25 cellular contexts compared by ENCODE assay signal in genomic region chr7:21766218-21766617, GRCh38.
"Had no signal": no experiment of that assay in that cellular context is flagged by ENCODE, and none has a peak within 500 bp of the region (broad histone marks: within the 10 kb centered on the region; RNA-seq: fewer than 3 reads in every experiment).

No MANE protein-coding gene starts in this region.

- ATAC-seq: natural killer cell; right lobe of liver; stimulated activated memory B cell treated with anti-CD40 and anti-IgM and Interleukin-4, amounts not matched to agents 10 μg/mL and 1 μg/mL and 100 μg/mL, for 72 hours; stimulated activated naive CD8-positive, alpha-beta T cell treated with anti-CD3 and anti-CD28 coated beads, Interleukin-15, amount 100 ng/mL, for 72 hours had no signal

- H3K4me2 ChIP-seq: hepatocyte, smooth muscle cell had no signal

- H3K27ac Mint-ChIP-seq: natural killer cell; nephron progenitor cell; stimulated activated memory B cell treated with anti-CD40 and anti-IgM and Interleukin-4, amounts not matched to agents 10 μg/mL and 1 μg/mL and 100 μg/mL, for 72 hours had no signal

- H3K4me1 Mint-ChIP-seq: natural killer cell; stimulated activated memory B cell treated with anti-CD40 and anti-IgM and Interleukin-4, amounts not matched to agents 10 μg/mL and 1 μg/mL and 100 μg/mL, for 72 hours had no signal

- H3K9me3 Mint-ChIP-seq: natural killer cell; nephron progenitor cell; stimulated activated memory B cell treated with anti-CD40 and anti-IgM and Interleukin-4, amounts not matched to agents 10 μg/mL and 1 μg/mL and 100 μg/mL, for 72 hours; stimulated activated naive CD8-positive, alpha-beta T cell treated with anti-CD3 and anti-CD28 coated beads, Interleukin-15, amount 100 ng/mL, for 72 hours had no signal

- H3K4me3 Mint-ChIP-seq: natural killer cell; nephron progenitor cell; stimulated activated memory B cell treated with anti-CD40 and anti-IgM and Interleukin-4, amounts not matched to agents 10 μg/mL and 1 μg/mL and 100 μg/mL, for 72 hours; stimulated activated naive CD8-positive, alpha-beta T cell treated with anti-CD3 and anti-CD28 coated beads, Interleukin-15, amount 100 ng/mL, for 72 hours had no signal

- H3K27me3 ChIP-seq: ovary, right lobe of liver, upper lobe of left lung, vagina had no signal

- H3K27me3 Mint-ChIP-seq: stimulated activated naive CD8-positive, alpha-beta T cell treated with anti-CD3 and anti-CD28 coated beads, Interleukin-15, amount 100 ng/mL, for 72 hours had no signal

- H3K27ac ChIP-seq: heart right ventricle, hepatocyte, lower lobe of right lung, ovary, prostate gland, right lobe of liver, tibial nerve, upper lobe of left lung, vagina had no signal

- H3K9me3 ChIP-seq: heart right ventricle, lower lobe of right lung, ovary, prostate gland, right lobe of liver, tibial nerve, upper lobe of left lung, vagina had no signal

- H3K4me3 ChIP-seq: heart right ventricle, hepatocyte, lower lobe of right lung, ovary, prostate gland, right lobe of liver, smooth muscle cell, tibial nerve, upper lobe of left lung, vagina had no signal

- DNase-seq: heart right ventricle; islet precursor cell; lower lobe of right lung; mammary epithelial cell; mesenchymal stem cell; natural killer cell; nephron progenitor cell; ovary; posterior cingulate gyrus; retina; right lobe of liver; stimulated activated CD4-positive, alpha-beta T cell treated with anti-CD3 and anti-CD28 coated beads, Interleukin-1b, Interleukin-23, amount 100 ng/mL, for 48 hours; stimulated activated CD4-positive, alpha-beta T cell treated with anti-CD3 and anti-CD28 coated beads, Interleukin-2, amount 100 ng/mL, for 48 hours; stimulated activated CD4-positive, alpha-beta T cell treated with anti-CD3 and anti-CD28 coated beads, Interleukin-4, amount 100 ng/mL, for 4 hours; stimulated activated CD8-positive, alpha-beta memory T cell treated with anti-CD3 and anti-CD28 coated beads, Interleukin-4, amount 100 ng/mL, for 48 hours; stimulated activated naive CD4-positive, alpha-beta T cell treated with Interleukin-2 at 50 U/mL for 16 hours; stimulated activated naive CD8-positive, alpha-beta T cell treated with anti-CD3 and anti-CD28 coated beads, Interleukin-15, amount 100 ng/mL, for 72 hours; substantia nigra; upper lobe of left lung had no signal

- H3K36me3 ChIP-seq: heart right ventricle, lower lobe of right lung, ovary, prostate gland, right lobe of liver, tibial nerve, upper lobe of left lung, vagina had no signal

- H2AFZ ChIP-seq: hepatocyte had no signal

- H3K79me2 ChIP-seq: hepatocyte had no signal

- H3K36me3 Mint-ChIP-seq: natural killer cell; stimulated activated memory B cell treated with anti-CD40 and anti-IgM and Interleukin-4, amounts not matched to agents 10 μg/mL and 1 μg/mL and 100 μg/mL, for 72 hours had no signal

- H3K4me1 ChIP-seq: heart right ventricle, lower lobe of right lung, prostate gland, right lobe of liver, tibial nerve, upper lobe of left lung, vagina had no signal
